ENCODE assay signal across 5 cellular contexts in the genomic region with DNA sequence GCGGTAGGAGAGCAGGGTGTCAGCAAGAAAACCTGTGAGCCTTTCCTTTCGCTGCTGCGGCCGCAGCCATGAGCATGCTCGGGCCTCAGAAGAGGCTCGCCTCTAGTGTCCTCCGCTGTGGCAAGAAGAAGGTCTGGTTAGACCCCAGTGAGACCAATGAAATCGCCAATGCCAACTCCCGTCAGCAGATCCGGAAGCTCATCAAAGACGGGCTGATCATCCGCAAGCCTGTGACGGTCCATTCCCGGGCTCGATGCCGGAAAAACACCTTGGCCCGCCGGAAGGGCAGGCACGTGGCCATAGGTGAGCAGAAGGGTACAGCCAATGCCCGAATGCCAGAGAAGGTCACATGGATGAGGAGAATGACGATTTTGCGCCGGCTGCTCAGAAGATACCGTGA. TPM values are rescaled to one million over a fixed set of nuclear protein-coding genes. Genes with fewer than 3 reads are reported as not detected.
"Had no signal": no experiment of that assay in that cellular context is flagged by ENCODE, and none has a peak within 500 bp of the region (broad histone marks: within the 10 kb centered on the region; RNA-seq: fewer than 3 reads in every experiment).

No MANE protein-coding gene starts in this region.

RNA-seq across cellular contexts. Expression of a gene that starts 59.5 kb away (rescaled TPM):
- total RNA-seq: GM23338, H1, H9, HT-29, IMR-90 had no signal
- polyA plus RNA-seq: GM23338, H1, IMR-90 had no signal
